9 cellular contexts compared by ENCODE assay signal in the genomic region with DNA sequence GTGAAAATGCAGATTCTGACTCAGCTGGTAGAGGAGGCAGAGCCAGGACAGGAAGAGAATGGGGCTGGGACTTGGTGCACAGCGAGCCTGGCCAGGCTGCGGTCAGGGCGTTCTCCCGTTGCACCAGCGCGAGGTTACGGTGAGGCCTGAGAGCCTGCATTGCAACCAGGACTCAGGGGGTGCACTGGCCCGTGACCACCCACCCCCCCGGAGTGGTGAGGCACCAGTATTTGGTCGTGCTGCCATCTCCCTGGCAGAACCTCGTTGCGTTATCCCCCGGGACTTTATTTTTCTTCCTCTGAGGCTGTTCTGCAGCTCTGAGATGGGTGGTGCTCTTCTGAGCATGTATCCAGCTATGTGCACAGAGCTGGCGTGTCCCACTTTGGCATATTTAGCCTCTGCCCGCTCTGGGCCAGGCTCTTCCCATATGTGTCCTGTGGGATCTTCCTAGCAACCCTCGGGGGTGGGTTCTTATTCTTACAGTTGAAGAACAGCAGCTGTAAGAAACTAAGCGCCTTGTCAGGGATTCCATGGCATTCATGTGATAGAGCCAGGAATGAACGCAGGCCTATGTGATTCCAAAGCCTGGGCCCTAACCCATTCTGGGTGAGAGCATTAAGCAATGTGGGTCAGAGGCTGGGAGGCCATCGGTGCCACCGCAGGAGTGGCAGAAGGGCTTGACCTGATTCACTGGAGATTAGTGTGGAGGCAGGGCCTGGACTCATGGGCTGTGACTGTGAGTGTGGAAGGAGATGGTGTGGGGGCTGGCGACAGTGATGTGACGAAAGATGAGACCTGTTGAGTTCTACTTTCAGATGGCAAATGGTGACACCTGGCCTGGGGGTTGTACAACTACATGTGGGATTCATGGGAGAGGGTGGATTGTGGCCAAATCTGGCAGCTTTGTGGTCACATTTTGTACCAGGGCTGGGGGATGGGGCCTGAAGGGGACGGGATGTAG. TPM values are rescaled to one million over a fixed set of nuclear protein-coding genes. Genes with fewer than 3 reads are reported as not detected.
A peak's percentile ranks its signal among the peaks of the same experiment; 100 is the strongest.
DNase-seq lines count a peak whose midpoint lies in the region; ATAC-seq, FAIRE-seq and TF ChIP-seq lines count a peak whose summit lies in the region.
"Had no signal": no experiment of that assay in that cellular context is flagged by ENCODE, and none has a peak within 500 bp of the region (broad histone marks: within the 10 kb centered on the region; RNA-seq: fewer than 3 reads in every experiment).

No MANE protein-coding gene starts in this region.

- H3K4me3 Mint-ChIP-seq in T-helper 2 cell treated with Interferon-gamma antibody and Interleukin-4, amounts not matched to agents 5 μg/mL and 100 μg/mL, for 36 hours: no peak overlapping the region

- peak overlapping the region; percentile 63 for H3K4ac ChIP-seq in trophoblast cell (ENCODE audit: low read depth, low read length)

- no peak overlapping the region for H2BK5ac ChIP-seq in trophoblast cell (ENCODE audit: low read depth, low read length, poor library complexity)

- intact Hi-C loops in adrenal gland (cut with DNase I): no loop called here

- no peak overlapping the region for H3K27ac Mint-ChIP-seq in T-helper 2 cell treated with Interferon-gamma antibody and Interleukin-4, amounts not matched to agents 5 μg/mL and 100 μg/mL, for 36 hours

- H3K9ac ChIP-seq in trophoblast cell (ENCODE audit: low read length): no peak overlapping the region

- H3K27ac ChIP-seq in adrenal gland: peak overlapping the region in 4 of 5 donors; percentile 60 to 99 (median 96)
- no peak overlapping the region for H3K27ac ChIP-seq in trophoblast cell (ENCODE audit: low read depth, low read length)

- no peak overlapping the region for H3K4me2 ChIP-seq in trophoblast cell (ENCODE audit: low read length)

- peaks cover 9% of the 10 kb centered on the region for H3K27me3 Mint-ChIP-seq in T-helper 2 cell treated with Interferon-gamma antibody and Interleukin-4, amounts not matched to agents 5 μg/mL and 100 μg/mL, for 36 hours (ENCODE audit: low read depth)

- H4K91ac ChIP-seq in trophoblast cell (ENCODE audit: low read depth, low read length): no peak overlapping the region

- H3K36me3 Mint-ChIP-seq in T-helper 2 cell treated with Interferon-gamma antibody and Interleukin-4, amounts not matched to agents 5 μg/mL and 100 μg/mL, for 36 hours (ENCODE audit: low read depth): peaks cover 9% of the 10 kb centered on the region

- TF ChIP-seq POLR2A in GM12891 (IDR thresholded peaks at IDR 0.05; ENCODE audit: low read depth, low read length) (no peak), adrenal gland (IDR thresholded peaks at IDR 0.05) (no peak)

- H3K27me3 ChIP-seq in adrenal gland: no peaks in the 10 kb centered on the region
- H3K27me3 ChIP-seq in trophoblast cell (ENCODE audit: insufficient read depth, low read length): no peaks in the 10 kb centered on the region

- H3K4me3 ChIP-seq in adrenal gland (no peak overlapping the region), trophoblast cell (ENCODE audit: low read depth, low read length) (no peak overlapping the region)

- H3K79me1 ChIP-seq in trophoblast cell (ENCODE audit: low read length): peaks cover 9% of the 10 kb centered on the region

- FAIRE-seq in GM12891 (lab: Jason Lieb, UNC): peak; percentile 88

- DNase-seq in GM12891 (ENCODE audit: insufficient read length, low spot score) (peak; percentile 55), adrenal gland (peak in 2 of 7 donors; percentile 49 to 60), trophoblast cell (no peak), NCI-H2081 treated with DMSO at 0.1 percent for 48 hours (lab: John Stamatoyannopoulos, UW) (no peak), omental fat pad (ENCODE audit: low spot score) (no peak)
- DNase-seq in T-helper 2 cell treated with Interferon-gamma antibody and Interleukin-4, amounts not matched to agents 5 μg/mL and 100 μg/mL, for 36 hours (ENCODE audit: low spot score): no peak
- DNase-seq: SHP77 treated with DMSO at 0.1 percent for 48 hours had no signal

- no peak overlapping the region for H4K8ac ChIP-seq in trophoblast cell (ENCODE audit: low read depth, low read length)

- TF ChIP-seq CTCF in adrenal gland (IDR thresholded peaks at IDR 0.05): no peak
- TF ChIP-seq CTCF in omental fat pad (IDR thresholded peaks at IDR 0.05): no peak

- no peak overlapping the region for H2AFZ ChIP-seq in trophoblast cell (ENCODE audit: insufficient read depth, low read length, poor library complexity)

- H4K12ac ChIP-seq in trophoblast cell (ENCODE audit: low read depth, low read length): no peak overlapping the region

- H2BK120ac ChIP-seq in trophoblast cell (ENCODE audit: insufficient read depth, low read length, poor library complexity): no peak overlapping the region

- ATAC-seq in HG02588 (IDR thresholded peaks at IDR 0.05; ENCODE audit: unreplicated experiment): peak; percentile 19
- ATAC-seq in omental fat pad (ENCODE audit: low FRiP score): no peak
- no peak for ATAC-seq in HG03439 (IDR thresholded peaks at IDR 0.05; ENCODE audit: unreplicated experiment)

- peaks cover 51 to 60% of the 10 kb centered on the region in 2 donors for H3K4me1 ChIP-seq in adrenal gland (replicated peaks in 1 of 2)
- peaks cover 18 to 22% of the 10 kb centered on the region in 2 experiments for H3K4me1 ChIP-seq in trophoblast cell (ENCODE audit: control insufficient read depth in 1 of 2, insufficient read depth in 2 of 2, low read length in 2 of 2)

- H3K14ac ChIP-seq in trophoblast cell (ENCODE audit: low read length): peak overlapping the region; percentile 14

- H3K79me2 ChIP-seq in trophoblast cell (ENCODE audit: control insufficient read depth, insufficient read depth, low read length, poor library complexity): peaks cover 21% of the 10 kb centered on the region

- H2AK5ac ChIP-seq in trophoblast cell (ENCODE audit: low read length): no peak overlapping the region

- H2BK12ac ChIP-seq in trophoblast cell (ENCODE audit: low read length): no peak overlapping the region

- H3K36me3 ChIP-seq in adrenal gland (replicated peaks in 1 of 2) (no peaks in the 10 kb centered on the region), trophoblast cell (ENCODE audit: control insufficient read depth in 1 of 2, insufficient read depth in 2 of 2, low read length in 2 of 2) (peaks cover 2 to 12% of the 10 kb centered on the region in 2 experiments)

- H3K4me1 Mint-ChIP-seq in T-helper 2 cell treated with Interferon-gamma antibody and Interleukin-4, amounts not matched to agents 5 μg/mL and 100 μg/mL, for 36 hours (ENCODE audit: low read depth): peaks cover 35% of the 10 kb centered on the region

- 54 to 67% (median 59%) methylated on average over 16 to 23 of the region's 23 CpGs for WGBS in adrenal gland, 4 donors
- WGBS in trophoblast cell (ENCODE audit: extremely low coverage, insufficient coverage, insufficient read length): no CpG with 5 or more reads among the region's 23 CpGs

- H3K9me3 Mint-ChIP-seq in T-helper 2 cell treated with Interferon-gamma antibody and Interleukin-4, amounts not matched to agents 5 μg/mL and 100 μg/mL, for 36 hours: no peaks in the 10 kb centered on the region

- peak overlapping the region; percentile 26 for H3K18ac ChIP-seq in trophoblast cell (ENCODE audit: low read length)

- no peak overlapping the region for H3K23ac ChIP-seq in trophoblast cell (ENCODE audit: low read length)

- H3K9me3 ChIP-seq in adrenal gland (replicated peaks in 1 of 3): no peaks in the 10 kb centered on the region
- peaks cover 4% of the 10 kb centered on the region for H3K9me3 ChIP-seq in trophoblast cell (ENCODE audit: insufficient read depth, low read depth, low read length)

TF ChIP-seq in GM12891, 5 proteins besides CTCF, POLR2A, EP300 and RAD21:
- TF ChIP-seq TAF1 (IDR thresholded peaks at IDR 0.05; ENCODE audit: low read depth, low read length) (no peak), PAX5 (IDR thresholded peaks at IDR 0.05; ENCODE audit: insufficient read depth, low read length, severe bottlenecking) (peak; percentile 88), SPI1 (IDR thresholded peaks at IDR 0.05; ENCODE audit: low read depth, low read length) (no peak), POU2F2 (IDR thresholded peaks at IDR 0.05; ENCODE audit: low read depth, low read length) (no peak), POLR2AphosphoS5 (IDR thresholded peaks at IDR 0.05; ENCODE audit: low read depth, low read length) (no peak)

RNA-seq across cellular contexts. Expression of a gene that starts 3.1 kb away (rescaled TPM):
- polyA plus RNA-seq in GM12891 (2012; ENCODE audit: low read depth, missing spikeins): 5.1 TPM
- 10 to 100 TPM; 28.9 to 60.8 (median 33.2) TPM for total RNA-seq in adrenal gland
- 10 to 100 TPM; 13.3 to 26.6 (median 14.9) TPM for polyA plus RNA-seq in adrenal gland
- polyA plus RNA-seq in trophoblast cell (2013): 10.9 and 11.0 TPM in 2 replicates
- total RNA-seq in omental fat pad: 10 to 100 TPM; 12.2 to 20.5 (median 16.5) TPM

RNA-seq across cellular contexts. Expression of a gene that starts 21.6 kb away (rescaled TPM):
- polyA plus RNA-seq in GM12891 (2012; ENCODE audit: low read depth, missing spikeins): 24.4 TPM
- 100 to 1,000 TPM in 2 of 8 donors, 10 to 100 TPM in 6; 43.7 to 249 (median 74.8) TPM for total RNA-seq in adrenal gland
- 100 to 1,000 TPM in 1 of 3 donors, 10 to 100 TPM in 2; 35.8 to 439 (median 77.0) TPM for polyA plus RNA-seq in adrenal gland
- polyA plus RNA-seq in trophoblast cell (2013): 21.7 and 22.8 TPM in 2 replicates
- total RNA-seq in omental fat pad: 10 to 100 TPM; 25.4 to 62.1 (median 33.8) TPM
